In genomic region chr7:113959910-113960309, GRCh38 we compare ENCODE assay signal across 9 cellular contexts. TPM values are rescaled to one million over a fixed set of nuclear protein-coding genes. Genes with fewer than 3 reads are reported as not detected.
"Had no signal": no experiment of that assay in that cellular context is flagged by ENCODE, and none has a peak within 500 bp of the region (broad histone marks: within the 10 kb centered on the region; RNA-seq: fewer than 3 reads in every experiment).

No MANE protein-coding gene starts in this region.

- ATAC-seq: GM12878 had no signal

- DNase-seq: GDM1, GF-D8 had no signal

- H3K4me3 ChIP-seq: GM12878 had no signal

- FAIRE-seq: G401.6, GM12878, GM12891, GM12892, GM18507, GM19239 had no signal

RNA-seq across cellular contexts. Expression of gene PPP1R3A, which starts 41.1 kb away (rescaled TPM):
- total RNA-seq: G401, GM12878 had no signal
- polyA plus RNA-seq: GM12878 had no signal
